ENCODE assay signal across 2 cellular contexts in genomic region chr1:239958063-239958462, GRCh38.
TF ChIP-seq lines count a peak whose summit lies in the region.

No MANE protein-coding gene starts in this region.

TF ChIP-seq in GM23338, 12 proteins besides CTCF, POLR2A, EP300 and RAD21:
- no peak for TF ChIP-seq ETS1 (IDR thresholded peaks at IDR 0.05)
- TF ChIP-seq NANOG (IDR thresholded peaks at IDR 0.05; ENCODE audit: borderline replicate concordance) = no peak
- TF ChIP-seq EZH2 (IDR thresholded peaks at IDR 0.05; ENCODE audit: low read depth, unreplicated experiment) = no peak
- no peak for TF ChIP-seq EZH2phosphoT487 (IDR thresholded peaks at IDR 0.05; ENCODE audit: unreplicated experiment)
- TF ChIP-seq STAT1 (IDR thresholded peaks at IDR 0.05; ENCODE audit: unreplicated experiment) = no peak
- no peak for TF ChIP-seq ZNF331 (CRISPR knock-in tag; IDR thresholded peaks at IDR 0.05; ENCODE audit: low read depth)
- TF ChIP-seq CREB1 (CRISPR knock-in tag; IDR thresholded peaks at IDR 0.05; ENCODE audit: low read depth) = no peak
- TF ChIP-seq JUNB (IDR thresholded peaks at IDR 0.05; ENCODE audit: unreplicated experiment) = no peak
- no peak for TF ChIP-seq ZNF114 (CRISPR knock-in tag; IDR thresholded peaks at IDR 0.05)
- TF ChIP-seq REST (IDR thresholded peaks at IDR 0.05; ENCODE audit: unreplicated experiment) = no peak
- TF ChIP-seq ZNF462 (CRISPR knock-in tag; IDR thresholded peaks at IDR 0.05) = no peak
- no peak for TF ChIP-seq POLR2AphosphoS5 (IDR thresholded peaks at IDR 0.05; ENCODE audit: low read depth)

TF ChIP-seq in H1, 55 proteins besides CTCF, POLR2A, EP300 and RAD21:
- no peak for TF ChIP-seq ATF3 (IDR thresholded peaks at IDR 0.05; ENCODE audit: insufficient read depth, low read depth, low read length)
- no peak for TF ChIP-seq EZH2 (IDR thresholded peaks at IDR 0.05; ENCODE audit: low read depth, low read length, severe bottlenecking)
- TF ChIP-seq BCL11A (IDR thresholded peaks at IDR 0.05; ENCODE audit: low read depth in 2 of 2, low read length in 2 of 2) = no peak
- TF ChIP-seq TAF7 (optimal IDR thresholded peaks at IDR 0.05; ENCODE audit: borderline replicate concordance, low read depth, low read length) = no peak
- no peak for TF ChIP-seq HDAC6 (IDR thresholded peaks at IDR 0.05; ENCODE audit: low read depth, low read length)
- TF ChIP-seq POLR2AphosphoS5 (IDR thresholded peaks at IDR 0.05; ENCODE audit: low read depth, low read length) = no peak
- TF ChIP-seq CHD7 (IDR thresholded peaks at IDR 0.05; ENCODE audit: insufficient replicate concordance, low read length) = no peak
- no peak for TF ChIP-seq CREB1 (IDR thresholded peaks at IDR 0.05)
- TF ChIP-seq MAX (IDR thresholded peaks at IDR 0.05) = no peak
- TF ChIP-seq POU5F1 (IDR thresholded peaks at IDR 0.05; ENCODE audit: low read depth, low read length) = no peak
- no peak for TF ChIP-seq BRCA1 (IDR thresholded peaks at IDR 0.05; ENCODE audit: low read depth, low read length)
